9 cellular contexts compared by ENCODE assay signal in the genomic region with DNA sequence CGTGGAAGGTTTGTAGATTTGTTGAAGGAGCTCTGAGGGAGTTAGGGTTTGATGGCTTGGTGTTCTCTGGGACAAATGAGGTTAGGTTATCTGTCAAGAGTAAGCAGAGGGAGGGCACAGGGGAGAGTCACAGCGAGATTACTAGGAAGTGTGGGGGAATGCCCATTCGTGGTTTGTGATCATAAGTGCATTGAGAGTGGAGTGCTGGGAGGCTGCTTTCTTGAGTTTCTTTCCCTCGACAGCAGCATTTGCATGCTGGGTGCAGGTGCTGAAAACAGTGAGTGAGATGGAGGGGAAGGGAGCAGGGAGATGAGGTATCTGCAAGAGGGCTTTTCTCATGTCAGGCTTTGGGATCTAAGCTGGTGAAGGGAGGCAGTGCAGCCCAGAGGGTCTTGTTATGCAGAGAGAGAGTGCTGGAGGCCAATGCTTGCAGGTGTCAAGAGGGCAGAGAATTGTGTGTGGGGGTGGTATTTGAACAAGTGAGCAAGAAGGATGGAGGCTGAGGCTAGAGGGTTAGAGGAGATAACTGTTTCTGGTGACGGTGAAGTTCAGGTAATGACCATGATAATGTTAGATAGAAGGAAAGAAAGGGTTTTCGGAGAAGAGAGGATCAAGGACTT. TPM values are rescaled to one million over a fixed set of nuclear protein-coding genes. Genes with fewer than 3 reads are reported as not detected.
DNase-seq lines count a peak whose midpoint lies in the region; ATAC-seq and TF ChIP-seq lines count a peak whose summit lies in the region.
"Had no signal": no experiment of that assay in that cellular context is flagged by ENCODE, and none has a peak within 500 bp of the region (broad histone marks: within the 10 kb centered on the region; RNA-seq: fewer than 3 reads in every experiment).

No MANE protein-coding gene starts in this region.

- DNase-seq in activated naive CD4-positive, alpha-beta T cell treated with Interleukin-2 at 50 U/mL for 16 hours: peak; percentile 49
- DNase-seq in activated naive CD4-positive, alpha-beta T cell treated with anti-CD3 and anti-CD28 coated beads, Interleukin-2, amount 50 U/mL, for 16 hours: no peak
- peak; percentile 36 for DNase-seq in activated CD4-positive, alpha-beta memory T cell treated with anti-CD3 and anti-CD28 coated beads, Interleukin-2, amount 10 ng/mL, durations not matched to agents 7 days and 5 days
- DNase-seq in stimulated activated naive B cell treated with anti-CD40 and anti-IgM and Interleukin-4, amounts not matched to agents 10 μg/mL and 1 μg/mL and 100 μg/mL, for 72 hours: peak; percentile 83
- DNase-seq in T1000 (lab: John Stamatoyannopoulos, UW) (no peak), NCI-H146 treated with DMSO at 0.1 percent for 48 hours (lab: John Stamatoyannopoulos, UW; ENCODE audit: unreplicated experiment) (no peak), SK-N-SH (no peak)

- no peak for TF ChIP-seq RAD21 in SK-N-SH (IDR thresholded peaks at IDR 0.05; ENCODE audit: low read length)

- TF ChIP-seq CTCF in SK-N-SH (IDR thresholded peaks at IDR 0.05): no peak

- POLR2A ChIA-PET in activated CD4-positive, alpha-beta memory T cell treated with anti-CD3 and anti-CD28 coated beads, Interleukin-2, amount 10 ng/mL, durations not matched to agents 7 days and 5 days (lab: Charles Lee): interaction anchor here (3.1 kb wide), 1 partner anchor 9 kb away, joined by 18 read pairs; a partner anchor contains a TSS
- POLR2A ChIA-PET in SK-N-SH (lab: Yijun Ruan, JAX): no interaction called here

- H3K36me3 ChIP-seq in SK-N-SH (replicated peaks in 1 of 2; ENCODE audit: control insufficient read depth in 1 of 2, insufficient read depth in 2 of 2, low read length in 1 of 2): no peaks in the 10 kb centered on the region

- WGBS in SK-N-SH (ENCODE audit: low lambda C conversion rate): 97% methylated on average over 6 of the region's 6 CpGs

- H3K4me1 ChIP-seq in SK-N-SH (ENCODE audit: control insufficient read depth in 1 of 2, insufficient read depth in 2 of 2, low read depth in 1 of 2, low read length in 1 of 2): peaks cover 0 to 13% of the 10 kb centered on the region in 2 experiments; a peak in 1 of 4 replicates

- H3K27ac Mint-ChIP-seq in activated CD4-positive, alpha-beta memory T cell treated with anti-CD3 and anti-CD28 coated beads, Interleukin-2, amount 10 ng/mL, durations not matched to agents 7 days and 5 days: no peak overlapping the region
- no peak overlapping the region for H3K27ac Mint-ChIP-seq in stimulated activated naive B cell treated with anti-CD40 and anti-IgM and Interleukin-4, amounts not matched to agents 10 μg/mL and 1 μg/mL and 100 μg/mL, for 72 hours

- H3K27me3 ChIP-seq in SK-N-SH (ENCODE audit: insufficient read depth): no peaks in the 10 kb centered on the region

- no peaks in the 10 kb centered on the region for H3K9me2 ChIP-seq in SK-N-SH

- H4K20me1 ChIP-seq in SK-N-SH (ENCODE audit: insufficient read depth): peaks cover 77% of the 10 kb centered on the region

- peaks cover 38% of the 10 kb centered on the region for H3K36me3 Mint-ChIP-seq in activated CD4-positive, alpha-beta memory T cell treated with anti-CD3 and anti-CD28 coated beads, Interleukin-2, amount 10 ng/mL, durations not matched to agents 7 days and 5 days (ENCODE audit: low read depth)
- peaks cover 41 to 42% of the 10 kb centered on the region in 2 donors for H3K36me3 Mint-ChIP-seq in stimulated activated naive B cell treated with anti-CD40 and anti-IgM and Interleukin-4, amounts not matched to agents 10 μg/mL and 1 μg/mL and 100 μg/mL, for 72 hours

- CTCF ChIA-PET in activated CD4-positive, alpha-beta memory T cell treated with anti-CD3 and anti-CD28 coated beads, Interleukin-2, amount 10 ng/mL, durations not matched to agents 7 days and 5 days (lab: Charles Lee): interaction anchor here (1.0 to 1.4 kb wide), 3 partner anchors 9 to 52 kb away, joined by 3 read pairs; a partner anchor contains a TSS
- CTCF ChIA-PET in SK-N-SH (lab: Yijun Ruan, JAX): interaction anchor here (0.6 kb wide), 1 partner anchor 153 kb away, joined by 3 read pairs; no protein-coding TSS in a partner anchor

- H3K27ac ChIP-seq in SK-N-SH (ENCODE audit: low read depth in 2 of 2, low read length in 1 of 2): no peak overlapping the region

- no peak overlapping the region for H3K4me3 ChIP-seq in SK-N-SH (ENCODE audit: low read depth in 2 of 2, low read length in 1 of 2)

- peaks cover 11% of the 10 kb centered on the region for H3K9me3 Mint-ChIP-seq in activated CD4-positive, alpha-beta memory T cell treated with anti-CD3 and anti-CD28 coated beads, Interleukin-2, amount 10 ng/mL, durations not matched to agents 7 days and 5 days
- H3K9me3 Mint-ChIP-seq in stimulated activated naive B cell treated with anti-CD40 and anti-IgM and Interleukin-4, amounts not matched to agents 10 μg/mL and 1 μg/mL and 100 μg/mL, for 72 hours: peaks cover 11 to 12% of the 10 kb centered on the region in 2 donors

- no peak overlapping the region for H3K4me2 ChIP-seq in SK-N-SH

- H3K79me2 ChIP-seq in SK-N-SH (ENCODE audit: insufficient read depth): peaks cover 94% of the 10 kb centered on the region

- no peaks in the 10 kb centered on the region for H3K27me3 Mint-ChIP-seq in activated CD4-positive, alpha-beta memory T cell treated with anti-CD3 and anti-CD28 coated beads, Interleukin-2, amount 10 ng/mL, durations not matched to agents 7 days and 5 days
- no peaks in the 10 kb centered on the region for H3K27me3 Mint-ChIP-seq in stimulated activated naive B cell treated with anti-CD40 and anti-IgM and Interleukin-4, amounts not matched to agents 10 μg/mL and 1 μg/mL and 100 μg/mL, for 72 hours

- H3K4me3 Mint-ChIP-seq in activated CD4-positive, alpha-beta memory T cell treated with anti-CD3 and anti-CD28 coated beads, Interleukin-2, amount 10 ng/mL, durations not matched to agents 7 days and 5 days: no peak overlapping the region
- no peak overlapping the region for H3K4me3 Mint-ChIP-seq in stimulated activated naive B cell treated with anti-CD40 and anti-IgM and Interleukin-4, amounts not matched to agents 10 μg/mL and 1 μg/mL and 100 μg/mL, for 72 hours

- peak; percentile 64 for ATAC-seq in HG02981 (IDR thresholded peaks at IDR 0.05; ENCODE audit: unreplicated experiment)
- ATAC-seq in stimulated activated naive B cell treated with anti-CD40 and anti-IgM and Interleukin-4, amounts not matched to agents 10 μg/mL and 1 μg/mL and 100 μg/mL, for 72 hours (replicated peaks): peak; percentile 96 to 97
- ATAC-seq: HCT116 had no signal

- H3K9me3 ChIP-seq in SK-N-SH: no peaks in the 10 kb centered on the region

- no peak for TF ChIP-seq EP300 in SK-N-SH (IDR thresholded peaks at IDR 0.05; ENCODE audit: borderline replicate concordance in 1 of 2, low read depth in 1 of 2, low read length in 1 of 2)

- H2AFZ ChIP-seq in SK-N-SH (ENCODE audit: low read depth): no peak overlapping the region

- peaks cover 34% of the 10 kb centered on the region for H3K4me1 Mint-ChIP-seq in activated CD4-positive, alpha-beta memory T cell treated with anti-CD3 and anti-CD28 coated beads, Interleukin-2, amount 10 ng/mL, durations not matched to agents 7 days and 5 days
- H3K4me1 Mint-ChIP-seq in stimulated activated naive B cell treated with anti-CD40 and anti-IgM and Interleukin-4, amounts not matched to agents 10 μg/mL and 1 μg/mL and 100 μg/mL, for 72 hours: peaks cover 27 to 40% of the 10 kb centered on the region in 2 donors

- H3K9ac ChIP-seq in SK-N-SH: no peak overlapping the region

- H3F3A ChIP-seq in SK-N-SH (replicated peaks; ENCODE audit: insufficient read depth): no peaks in the 10 kb centered on the region

TF ChIP-seq in SK-N-SH, 30 proteins besides CTCF, POLR2A, EP300 and RAD21 (continues in another document):
- no peak for TF ChIP-seq RCOR1 (IDR thresholded peaks at IDR 0.05; ENCODE audit: low read length)
- TF ChIP-seq SMC3 (IDR thresholded peaks at IDR 0.05; ENCODE audit: low read depth, low read length): no peak
- no peak for TF ChIP-seq GABPA (IDR thresholded peaks at IDR 0.05; ENCODE audit: low read depth)
- TF ChIP-seq FOXM1 (IDR thresholded peaks at IDR 0.05; ENCODE audit: low read depth): no peak
- no peak for TF ChIP-seq TAF1 (IDR thresholded peaks at IDR 0.05; ENCODE audit: borderline replicate concordance, low read depth, low read length)
- TF ChIP-seq SIN3A (IDR thresholded peaks at IDR 0.05; ENCODE audit: borderline replicate concordance, low read depth, low read length): no peak
- TF ChIP-seq CHD2 (IDR thresholded peaks at IDR 0.05; ENCODE audit: low read length, partially characterized antibody): no peak
- TF ChIP-seq RFX5 (IDR thresholded peaks at IDR 0.05; ENCODE audit: low read length): no peak
- TF ChIP-seq, protein P1, sequence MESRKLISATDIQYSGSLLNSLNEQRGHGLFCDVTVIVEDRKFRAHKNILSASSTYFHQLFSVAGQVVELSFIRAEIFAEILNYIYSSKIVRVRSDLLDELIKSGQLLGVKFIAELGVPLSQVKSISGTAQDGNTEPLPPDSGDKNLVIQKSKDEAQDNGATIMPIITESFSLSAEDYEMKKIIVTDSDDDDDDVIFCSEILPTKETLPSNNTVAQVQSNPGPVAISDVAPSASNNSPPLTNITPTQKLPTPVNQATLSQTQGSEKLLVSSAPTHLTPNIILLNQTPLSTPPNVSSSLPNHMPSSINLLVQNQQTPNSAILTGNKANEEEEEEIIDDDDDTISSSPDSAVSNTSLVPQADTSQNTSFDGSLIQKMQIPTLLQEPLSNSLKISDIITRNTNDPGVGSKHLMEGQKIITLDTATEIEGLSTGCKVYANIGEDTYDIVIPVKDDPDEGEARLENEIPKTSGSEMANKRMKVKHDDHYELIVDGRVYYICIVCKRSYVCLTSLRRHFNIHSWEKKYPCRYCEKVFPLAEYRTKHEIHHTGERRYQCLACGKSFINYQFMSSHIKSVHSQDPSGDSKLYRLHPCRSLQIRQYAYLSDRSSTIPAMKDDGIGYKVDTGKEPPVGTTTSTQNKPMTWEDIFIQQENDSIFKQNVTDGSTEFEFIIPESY (IDR thresholded peaks at IDR 0.05; ENCODE audit: borderline replicate concordance, low read depth): no peak

RNA-seq across cellular contexts. Expression of a gene that starts 8.8 kb away (rescaled TPM):
- total RNA-seq in activated CD4-positive, alpha-beta memory T cell treated with anti-CD3 and anti-CD28 coated beads, Interleukin-2, amount 10 ng/mL, durations not matched to agents 7 days and 5 days: 10 to 100 TPM; 59.2 to 59.3 TPM
- polyA plus RNA-seq in SK-N-SH (2012; rRNA removed): 37.2 and 40.8 TPM in 2 replicates
- polyA plus RNA-seq in SK-N-SH (2012; cell fraction: cytosol; rRNA removed): 50.9 and 54.5 TPM in 2 replicates
- polyA plus RNA-seq in SK-N-SH (2012; cell fraction: nucleus; rRNA removed): 8.4 and 13.9 TPM in 2 replicates

RNA-seq across cellular contexts. Expression of a gene that starts 38.3 kb away (rescaled TPM):
- total RNA-seq in activated CD4-positive, alpha-beta memory T cell treated with anti-CD3 and anti-CD28 coated beads, Interleukin-2, amount 10 ng/mL, durations not matched to agents 7 days and 5 days: 10 to 100 TPM; 19.2 to 21.8 TPM
- polyA plus RNA-seq in SK-N-SH (2012; rRNA removed): 24.8 and 36.0 TPM in 2 replicates
- polyA plus RNA-seq in SK-N-SH (2012; cell fraction: cytosol; rRNA removed): 23.5 and 31.6 TPM in 2 replicates
- polyA plus RNA-seq in SK-N-SH (2012; cell fraction: nucleus; rRNA removed): 19.2 and 20.2 TPM in 2 replicates

Comparison
In these comparisons a context has a peak if more than half of its experiments do, and no peak if none do; other contexts are left out.
1. DNase-seq: peak in activated naive CD4-positive, alpha-beta T cell treated with Interleukin-2 at 50 U/mL for 16 hours (single experiment), activated CD4-positive, alpha-beta memory T cell treated with anti-CD3 and anti-CD28 coated beads, Interleukin-2, amount 10 ng/mL, durations not matched to agents 7 days and 5 days (single experiment) and stimulated activated naive B cell treated with anti-CD40 and anti-IgM and Interleukin-4, amounts not matched to agents 10 μg/mL and 1 μg/mL and 100 μg/mL, for 72 hours (single experiment); none in activated naive CD4-positive, alpha-beta T cell treated with anti-CD3 and anti-CD28 coated beads, Interleukin-2, amount 50 U/mL, for 16 hours (single experiment), T1000 (single experiment), NCI-H146 treated with DMSO at 0.1 percent for 48 hours (single experiment) and SK-N-SH (single experiment).